ENCODE assay signal across 17 cellular contexts in genomic region chr21:41703857-41704501, GRCh38.
DNase-seq lines count a peak whose midpoint lies in the region; ATAC-seq and TF ChIP-seq lines count a peak whose summit lies in the region.
"Had no signal": no experiment of that assay in that cellular context is flagged by ENCODE, and none has a peak within 500 bp of the region (broad histone marks: within the 10 kb centered on the region; RNA-seq: fewer than 3 reads in every experiment).

No MANE protein-coding gene starts in this region.

- H3K4me3 ChIP-seq in right atrium auricular region (no peak overlapping the region), Peyer's patch (no peak overlapping the region)
- H3K4me3 ChIP-seq: GM23248, neural progenitor cell had no signal

- intact Hi-C loops in Right ventricle myocardium inferior (cut with DNase I) = no loop called here

- H3K27ac ChIP-seq in right atrium auricular region (no peak overlapping the region), Peyer's patch (peak overlapping the region in 3 of 4 donors; percentile 43 to 90 (median 89))
- H3K27ac ChIP-seq: GM23248, neural progenitor cell had no signal

- ATAC-seq in Right ventricle myocardium inferior = no peak
- ATAC-seq in left lobe of liver = peak; percentile 32
- ATAC-seq in HG03045 (IDR thresholded peaks at IDR 0.05; ENCODE audit: unreplicated experiment) = no peak
- ATAC-seq in HG02610 (IDR thresholded peaks at IDR 0.05; ENCODE audit: unreplicated experiment) = no peak
- ATAC-seq: activated CD8-positive, alpha-beta T cell treated with anti-CD3 and anti-CD28 coated beads, Interleukin-2, amount 10 ng/mL, durations not matched to agents 7 days and 5 days; CD8-positive, alpha-beta T cell had no signal

- DNase-seq in Right ventricle myocardium inferior (ENCODE audit: missing footprints) (peak; percentile 39), right atrium auricular region (ENCODE audit: low spot score) (no peak), Peyer's patch (peak in 2 of 3 donors; percentile 78 to 81), left lobe of liver (ENCODE audit: low spot score) (no peak), Kasumi-1 (lab: John Stamatoyannopoulos, UW) (no peak)
- no peak for DNase-seq in stimulated activated CD4-positive, alpha-beta T cell treated with anti-CD3 and anti-CD28 coated beads, Interleukin-12 subunit alpha, Interleukin-12 subunit beta, amount 100 ng/mL, for 4 hours
- DNase-seq: activated CD8-positive, alpha-beta T cell treated with anti-CD3 and anti-CD28 coated beads, Interleukin-2, amount 10 ng/mL, durations not matched to agents 7 days and 5 days; aorta; CD8-positive, alpha-beta T cell; cortex of kidney; GM23248; NCI-H446 treated with DMSO at 0.1 percent for 48 hours; Right ventricle myocardium superior; T1000 had no signal

- TF ChIP-seq POLR2A in Peyer's patch (IDR thresholded peaks at IDR 0.05) = no peak

- H3K9me3 ChIP-seq in right atrium auricular region = no peaks in the 10 kb centered on the region
- H3K9me3 ChIP-seq in Peyer's patch = no peaks in the 10 kb centered on the region

- H3K4me1 ChIP-seq in right atrium auricular region = no peaks in the 10 kb centered on the region
- peaks cover 0 to 31% (median 4%) of the 10 kb centered on the region in 4 donors for H3K4me1 ChIP-seq in Peyer's patch
- H3K4me1 ChIP-seq: neural progenitor cell had no signal

- no peaks in the 10 kb centered on the region for H3K27me3 ChIP-seq in right atrium auricular region
- no peaks in the 10 kb centered on the region for H3K27me3 ChIP-seq in Peyer's patch
- H3K27me3 ChIP-seq: neural progenitor cell had no signal

- H3K36me3 ChIP-seq in right atrium auricular region (no peaks in the 10 kb centered on the region), Peyer's patch (no peaks in the 10 kb centered on the region)
- H3K36me3 ChIP-seq: neural progenitor cell had no signal

- no peak for TF ChIP-seq CTCF in right atrium auricular region (IDR thresholded peaks at IDR 0.05)
- peak in 1 of 6 experiments; percentile 3 for TF ChIP-seq CTCF in Peyer's patch (IDR thresholded peaks at IDR 0.05)

Comparison
In these comparisons a context has a peak if more than half of its experiments do, and no peak if none do; other contexts are left out.
1. DNase-seq: peak in Right ventricle myocardium inferior (single experiment) and Peyer's patch (2 of 3); none in right atrium auricular region (single experiment), left lobe of liver (single experiment), stimulated activated CD4-positive, alpha-beta T cell treated with anti-CD3 and anti-CD28 coated beads, Interleukin-12 subunit alpha, Interleukin-12 subunit beta, amount 100 ng/mL, for 4 hours (single experiment) and Kasumi-1 (0 of 2).
2. H3K27ac ChIP-seq: peak in Peyer's patch (3 of 4); none in right atrium auricular region (0 of 2).